ENCODE assay signal across 8 cellular contexts in the genomic region with DNA sequence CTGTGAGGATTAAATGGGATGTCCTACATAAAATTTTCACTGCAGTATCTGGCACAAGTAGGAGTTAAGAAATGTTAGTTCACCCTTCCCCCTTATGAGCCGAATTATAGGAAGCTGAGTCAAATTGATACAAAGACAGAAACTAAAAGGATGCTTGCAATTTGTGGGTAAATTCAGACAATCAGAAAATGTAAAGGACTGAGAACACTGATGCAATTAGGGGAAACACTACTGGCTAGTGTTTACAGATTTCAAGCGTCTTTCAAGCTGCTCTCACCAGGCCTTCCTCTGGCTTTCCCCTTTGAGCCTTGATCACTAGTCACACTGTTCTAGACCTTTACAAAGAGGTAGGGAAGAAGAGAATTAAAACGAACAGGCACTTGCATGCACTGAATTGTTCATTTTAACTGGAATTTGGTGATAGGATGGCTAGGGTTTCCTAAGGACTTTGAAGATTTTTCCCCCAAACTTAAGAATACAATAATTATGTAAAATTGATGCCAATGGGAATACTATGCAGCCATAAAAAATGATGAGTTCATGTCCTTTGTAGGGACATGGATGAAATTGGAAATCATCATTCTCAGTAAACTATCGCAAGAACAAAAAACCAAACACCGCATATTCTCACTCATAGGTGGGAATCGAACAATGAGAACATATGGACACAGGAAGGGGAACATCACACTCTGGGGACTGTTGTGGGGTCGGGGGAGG.
DNase-seq lines count a peak whose midpoint lies in the region; ATAC-seq, FAIRE-seq and TF ChIP-seq lines count a peak whose summit lies in the region.
"Not testable (repeated sequence)": the region's sequence is repeated elsewhere in the genome, so short reads cannot be mapped to it uniquely, and the experiment has no call there.

No MANE protein-coding gene starts in this region.

- not testable (repeated sequence) for H3K4me1 Mint-ChIP-seq in activated CD8-positive, alpha-beta T cell treated with anti-CD3 and anti-CD28 coated beads, Interleukin-2, amount 10 ng/mL, durations not matched to agents 7 days and 5 days (ENCODE audit: low read depth)

- H3K36me3 Mint-ChIP-seq in activated CD8-positive, alpha-beta T cell treated with anti-CD3 and anti-CD28 coated beads, Interleukin-2, amount 10 ng/mL, durations not matched to agents 7 days and 5 days (ENCODE audit: low read depth): not testable (repeated sequence)

- H3K4me3 Mint-ChIP-seq in activated CD8-positive, alpha-beta T cell treated with anti-CD3 and anti-CD28 coated beads, Interleukin-2, amount 10 ng/mL, durations not matched to agents 7 days and 5 days: not testable (repeated sequence)

- CTCF ChIA-PET in activated CD8-positive, alpha-beta T cell treated with anti-CD3 and anti-CD28 coated beads, Interleukin-2, amount 10 ng/mL, durations not matched to agents 7 days and 5 days (lab: Charles Lee): interaction anchor here (0.7 to 1.9 kb wide), 5 partner anchors 8 to 64 kb away, joined by 3 to 8 read pairs (median 3); a partner anchor contains a TSS

- POLR2A ChIA-PET in activated CD8-positive, alpha-beta T cell treated with anti-CD3 and anti-CD28 coated beads, Interleukin-2, amount 10 ng/mL, durations not matched to agents 7 days and 5 days (lab: Charles Lee): not testable (repeated sequence)

- not testable (repeated sequence) for H3K9me3 Mint-ChIP-seq in activated CD8-positive, alpha-beta T cell treated with anti-CD3 and anti-CD28 coated beads, Interleukin-2, amount 10 ng/mL, durations not matched to agents 7 days and 5 days (ENCODE audit: insufficient read depth)

- not testable (repeated sequence) for H3K27me3 Mint-ChIP-seq in activated CD8-positive, alpha-beta T cell treated with anti-CD3 and anti-CD28 coated beads, Interleukin-2, amount 10 ng/mL, durations not matched to agents 7 days and 5 days (ENCODE audit: low read depth)

- peak; percentile 83 for FAIRE-seq in GM12892 (lab: Jason Lieb, UNC)

- TF ChIP-seq POLR2A in GM12892 (IDR thresholded peaks at IDR 0.05; ENCODE audit: low read depth, low read length): not testable (repeated sequence)

- not testable (repeated sequence) for DNase-seq in GM12892 (ENCODE audit: insufficient read length); activated CD8-positive, alpha-beta T cell treated with anti-CD3 and anti-CD28 coated beads, Interleukin-2, amount 10 ng/mL, durations not matched to agents 7 days and 5 days
- DNase-seq in fibroblast of peridontal ligament (ENCODE audit: extremely low read depth): peak; percentile 78

- peak; percentile 97 for ATAC-seq in GM19023 (IDR thresholded peaks at IDR 0.05; ENCODE audit: unreplicated experiment)
- ATAC-seq in GM21381 (IDR thresholded peaks at IDR 0.05; ENCODE audit: unreplicated experiment): peak; percentile 94
- ATAC-seq in HG02678 (IDR thresholded peaks at IDR 0.05; ENCODE audit: unreplicated experiment): peak; percentile 93
- ATAC-seq in HG03097 (IDR thresholded peaks at IDR 0.05; ENCODE audit: low FRiP score, unreplicated experiment): peak; percentile 93
- peak; percentile 96 for ATAC-seq in HG03565 (IDR thresholded peaks at IDR 0.05; ENCODE audit: unreplicated experiment)
- ATAC-seq in activated CD8-positive, alpha-beta T cell treated with anti-CD3 and anti-CD28 coated beads, Interleukin-2, amount 10 ng/mL, durations not matched to agents 7 days and 5 days: peak; percentile 42

- peak overlapping the region; percentile 10 for H3K27ac Mint-ChIP-seq in activated CD8-positive, alpha-beta T cell treated with anti-CD3 and anti-CD28 coated beads, Interleukin-2, amount 10 ng/mL, durations not matched to agents 7 days and 5 days

Comparison
In these comparisons a context has a peak if more than half of its experiments do, and no peak if none do; other contexts are left out.
1. ATAC-seq: peak in every context shown above with its lines; median percentile 97 in GM19023; 96 in HG03565; 94 in GM21381; 93 in HG02678; 93 in HG03097; 42 in activated CD8-positive, alpha-beta T cell treated with anti-CD3 and anti-CD28 coated beads, Interleukin-2, amount 10 ng/mL, durations not matched to agents 7 days and 5 days.